ENCODE assay signal across 27 cellular contexts in the genomic region with DNA sequence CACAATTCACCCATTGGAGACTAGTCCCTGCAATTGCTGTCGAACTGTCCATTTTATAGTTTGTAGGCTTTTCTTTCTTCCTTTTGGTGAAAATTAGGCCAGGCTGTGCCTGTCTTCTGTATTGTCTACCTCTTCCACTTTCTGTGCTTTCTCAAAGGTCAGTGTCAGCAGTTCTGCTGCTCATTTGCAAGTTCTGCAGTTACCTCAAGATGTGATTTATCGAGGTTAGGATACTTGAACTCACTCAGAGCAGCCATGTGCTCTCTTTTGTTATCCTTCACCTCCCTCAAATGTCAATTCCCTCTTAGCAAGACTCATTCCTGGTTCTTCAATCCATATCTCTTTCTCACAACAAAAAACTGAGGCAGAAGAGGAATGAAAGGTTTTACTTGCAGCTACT.
"Had no signal": no experiment of that assay in that cellular context is flagged by ENCODE, and none has a peak within 500 bp of the region (broad histone marks: within the 10 kb centered on the region; RNA-seq: fewer than 3 reads in every experiment).

No MANE protein-coding gene starts in this region.

- H3K36me3 ChIP-seq: MG63, SJCRH30 had no signal

- H3K27me3 ChIP-seq: SJCRH30 had no signal

- H3K4me3 ChIP-seq: MG63, PC-9, SJCRH30, SK-N-MC had no signal

- DNase-seq: Kasumi-1, MG63, NCI-H1048, NCI-H1092 treated with DMSO at 0.1 percent for 48 hours, NCI-H1105 treated with DMSO at 0.1 percent for 48 hours, NCI-H1436, NCI-H146, NCI-H1694, NCI-H187, NCI-H1930, NCI-H2029 treated with DMSO at 0.1 percent for 48 hours, NCI-H2081 treated with DMSO at 0.1 percent for 48 hours, NCI-H2107, NCI-H2171, NCI-H226, NCI-H446 treated with DMSO at 0.1 percent for 48 hours, NCI-H510A, NCI-H524, NCI-H69, NCI-H748 treated with DMSO at 0.1 percent for 48 hours, NCI-H82, PC-9, SHP77, SIG-M5, SJCRH30, T-cell had no signal
